In genomic region chr20:3109350-3110302, GRCh38 we compare ENCODE assay signal across 24 cellular contexts. TPM values are rescaled to one million over a fixed set of nuclear protein-coding genes. Genes with fewer than 3 reads are reported as not detected.
DNase-seq lines count a peak whose midpoint lies in the region; ATAC-seq and TF ChIP-seq lines count a peak whose summit lies in the region.
"Had no signal": no experiment of that assay in that cellular context is flagged by ENCODE, and none has a peak within 500 bp of the region (broad histone marks: within the 10 kb centered on the region; RNA-seq: fewer than 3 reads in every experiment).

No MANE protein-coding gene starts in this region.

- TF ChIP-seq CTCF in Panc1 (IDR thresholded peaks at IDR 0.05), result no peak
- no peak for TF ChIP-seq CTCF in omental fat pad (IDR thresholded peaks at IDR 0.05)
- no peak for TF ChIP-seq CTCF in lower lobe of right lung (IDR thresholded peaks at IDR 0.05)

- intact Hi-C loops in Panc1 (cut with micrococcal nuclease; ENCODE audit: unreplicated experiment), result no loop called here
- intact Hi-C loops in lower lobe of right lung (cut with DNase I), result no loop called here

- H3K9me3 ChIP-seq in Panc1 (ENCODE audit: control insufficient read depth, insufficient read depth, low read depth, low read length), result no peaks in the 10 kb centered on the region
- H3K9me3 ChIP-seq in lower lobe of right lung, result no peaks in the 10 kb centered on the region
- H3K9me3 ChIP-seq: Peyer's patch, SJCRH30 had no signal

- in situ Hi-C loops in G401 (cut with HindIII; ENCODE audit: low sequenced_read_pairs), result no loop called here
- in situ Hi-C loops in Panc1 (cut with HindIII; ENCODE audit: low pct_unique_long_range_greater_than_20kb, low sequenced_read_pairs), result no loop called here

- H3K27ac ChIP-seq in Panc1 (ENCODE audit: low read length) (no peak overlapping the region), lower lobe of right lung (no peak overlapping the region)
- H3K27ac ChIP-seq: Peyer's patch, SJCRH30 had no signal

- peak; percentile 30 for DNase-seq in G401 (ENCODE audit: low spot score)
- DNase-seq in Panc1 (ENCODE audit: low read depth, low spot score), result no peak
- DNase-seq in omental fat pad (ENCODE audit: low spot score), result no peak
- DNase-seq in NCI-H524 (lab: John Stamatoyannopoulos, UW), result no peak
- DNase-seq in medulla oblongata (ENCODE audit: extremely low spot score), result no peak
- DNase-seq in lower lobe of right lung, result no peak
- DNase-seq: ACHN; Calu3; CD8-positive, alpha-beta memory T cell; DMS53; GF-D8; GOT3; KBM-7; MM.1S; NCI-H1048; NCI-H1417 treated with DMSO at 0.1 percent for 48 hours; NCI-H187; NCI-H2227 treated with DMSO at 0.1 percent for 48 hours; NCI-H510A; NCI-H774; Peyer's patch; SJCRH30 had no signal

- H3K36me3 ChIP-seq in Panc1 (ENCODE audit: control insufficient read depth, insufficient read depth, low read length) (no peaks in the 10 kb centered on the region), lower lobe of right lung (peaks cover 42% of the 10 kb centered on the region)
- H3K36me3 ChIP-seq: SJCRH30 had no signal

- POLR2A ChIA-PET in Panc1 (lab: Charles Lee), result no interaction called here

- BruUV-seq in Panc1 (replicated peaks; lab: Mats Ljungman, UMichigan), result no TSS peak

- peak; percentile 44; the same call in 1 of the 2 replicates for ATAC-seq in Panc1
- ATAC-seq in esophagus mucosa, result peak; percentile 24
- ATAC-seq in omental fat pad (ENCODE audit: low FRiP score), result peak; percentile 22
- no peak for ATAC-seq in lower lobe of right lung
- no peak for ATAC-seq in HG03457 (IDR thresholded peaks at IDR 0.05; ENCODE audit: unreplicated experiment)

- H3K4me3 ChIP-seq in Panc1 (ENCODE audit: low read depth in 2 of 2, low read length in 2 of 2) (no peak overlapping the region), lower lobe of right lung (no peak overlapping the region)
- H3K4me3 ChIP-seq: Peyer's patch, SJCRH30 had no signal

- CTCF ChIA-PET in Panc1 (lab: Charles Lee), result interaction anchor here (0.5 kb wide), 1 partner anchor 23 kb away, joined by 6 read pairs; no protein-coding TSS in a partner anchor

- H3K27me3 ChIP-seq in Panc1 (ENCODE audit: control insufficient read depth, insufficient read depth, low read length), result no peaks in the 10 kb centered on the region
- H3K27me3 ChIP-seq in lower lobe of right lung (ENCODE audit: low read depth), result no peaks in the 10 kb centered on the region
- H3K27me3 ChIP-seq: Peyer's patch, SJCRH30 had no signal

- no peaks in the 10 kb centered on the region for H3K4me1 ChIP-seq in Panc1 (ENCODE audit: control insufficient read depth, insufficient read depth, low read length)
- H3K4me1 ChIP-seq in lower lobe of right lung, result no peaks in the 10 kb centered on the region
- H3K4me1 ChIP-seq: Peyer's patch, SJCRH30 had no signal

RNA-seq across cellular contexts. Expression of gene AVP, which starts 25.1 kb away (rescaled TPM):
- total RNA-seq in G401 (2014; rRNA removed; shearing (Covaris generic)), result not detected in 2 replicates
- not detected for total RNA-seq in Panc1 (2021; ENCODE audit: unreplicated experiment)
- not detected for polyA plus RNA-seq in Panc1 (2012; ENCODE audit: insufficient read length)
- not detected for total RNA-seq in esophagus mucosa
- not detected for total RNA-seq in omental fat pad
- not detected for total RNA-seq in lower lobe of right lung
- total RNA-seq: Calu3; CD8-positive, alpha-beta memory T cell; SJCRH30 had no signal
- polyA plus RNA-seq: CD8-positive, alpha-beta memory T cell had no signal

RNA-seq across cellular contexts. Expression of gene OXT, which starts 38.2 kb away (rescaled TPM):
- total RNA-seq in G401 (2014; rRNA removed; shearing (Covaris generic)), result not detected in 2 replicates
- not detected for total RNA-seq in Panc1 (2021; ENCODE audit: unreplicated experiment)
- polyA plus RNA-seq in Panc1 (2012; ENCODE audit: insufficient read length), result 0.45 TPM
- not detected for total RNA-seq in esophagus mucosa
- not detected for total RNA-seq in omental fat pad
- total RNA-seq in lower lobe of right lung, result not detected
- total RNA-seq: Calu3, SJCRH30 had no signal

RNA-seq across cellular contexts. Expression of gene FASTKD5, which starts 50.0 kb away (rescaled TPM):
- total RNA-seq in G401 (2014; rRNA removed; shearing (Covaris generic)), result 13.0 and 19.4 TPM in 2 replicates
- 16.3 TPM for total RNA-seq in Panc1 (2021; ENCODE audit: unreplicated experiment)
- 8.2 TPM for polyA plus RNA-seq in Panc1 (2012; ENCODE audit: insufficient read length)
- 7.6 TPM for total RNA-seq in esophagus mucosa
- 10 to 100 TPM; 14.9 to 24.6 (median 17.0) TPM for total RNA-seq in omental fat pad
- total RNA-seq in lower lobe of right lung, result 16.4 TPM

RNA-seq across cellular contexts. Expression of gene UBOX5, which starts 50.0 kb away (rescaled TPM):
- 3.8 and 8.8 TPM in 2 replicates for total RNA-seq in G401 (2014; rRNA removed; shearing (Covaris generic))
- total RNA-seq in Panc1 (2021; ENCODE audit: unreplicated experiment) (6.6 TPM), esophagus mucosa (3.7 TPM), omental fat pad (1 to 10 TPM; 4.6 to 6.4 (median 5.6) TPM), lower lobe of right lung (5.8 TPM)
- 6.0 TPM for polyA plus RNA-seq in Panc1 (2012; ENCODE audit: insufficient read length)

Comparison
In these comparisons a context has a peak if more than half of its experiments do, and no peak if none do; other contexts are left out.
1. ATAC-seq: peak in Panc1 (single experiment), esophagus mucosa (single experiment) and omental fat pad (single experiment); none in lower lobe of right lung (0 of 2) and HG03457 (single experiment).